In genomic region chr2:20447437-20448245, GRCh38 we compare ENCODE assay signal across 1 cellular context.
TF ChIP-seq lines count a peak whose summit lies in the region.

No MANE protein-coding gene starts in this region.

TF ChIP-seq in HepG2, 621 proteins besides CTCF, POLR2A, EP300 and RAD21 (continued from another document and continues in another):
- peak; percentile 52; the same call in 1 of the 2 replicates for TF ChIP-seq ZNF740 (CRISPR knock-in tag; IDR thresholded peaks at IDR 0.05)
- 0 out of 2 replicates have a peak, but pooled peaks have one; percentile 13 for TF ChIP-seq ATF3 (CRISPR knock-in tag; IDR thresholded peaks at IDR 0.05)
- TF ChIP-seq XBP1 (CRISPR knock-in tag; IDR thresholded peaks at IDR 0.05): no peak
- peak; percentile 28 for TF ChIP-seq CCDC6 (CRISPR knock-in tag; IDR thresholded peaks at IDR 0.05)
- TF ChIP-seq ZXDC (CRISPR knock-in tag; IDR thresholded peaks at IDR 0.05): peak; percentile 32; the same call in 1 of the 2 replicates
- TF ChIP-seq TSC22D2 (CRISPR knock-in tag; IDR thresholded peaks at IDR 0.05; ENCODE audit: borderline replicate concordance): 0 out of 2 replicates have a peak, but pooled peaks have one; percentile 46
- TF ChIP-seq ZNF781 (CRISPR knock-in tag; IDR thresholded peaks at IDR 0.05; ENCODE audit: borderline replicate concordance, not compliant biosample characterization): no peak
- peak; percentile 89 for TF ChIP-seq PAF1 (CRISPR knock-in tag; IDR thresholded peaks at IDR 0.05)
- peak; percentile 40; the same call in 1 of the 2 replicates for TF ChIP-seq ZNF263 (CRISPR knock-in tag; IDR thresholded peaks at IDR 0.05)
- 0 out of 2 replicates have a peak, but pooled peaks have one; percentile 19 for TF ChIP-seq KDM5B (CRISPR knock-in tag; IDR thresholded peaks at IDR 0.05; ENCODE audit: borderline replicate concordance)
- no peak for TF ChIP-seq ZNF296 (CRISPR knock-in tag; conservative IDR thresholded peaks at IDR 0.05)
- TF ChIP-seq ZBTB25 (CRISPR knock-in tag; IDR thresholded peaks at IDR 0.05): no peak
- peak; percentile 72 for TF ChIP-seq PHF8 (CRISPR knock-in tag; IDR thresholded peaks at IDR 0.05)
- TF ChIP-seq ZNF607 (CRISPR knock-in tag; IDR thresholded peaks at IDR 0.05; ENCODE audit: borderline replicate concordance): no peak; the same call in 1 of the 2 replicates
- TF ChIP-seq ZNF354B (CRISPR knock-in tag; IDR thresholded peaks at IDR 0.05): 0 out of 2 replicates have a peak, but pooled peaks have one; percentile 20
- TF ChIP-seq FIP1L1 (IDR thresholded peaks at IDR 0.05; ENCODE audit: borderline replicate concordance, insufficient read depth, low read depth, low read length): peak; percentile 37; the same call in 1 of the 2 replicates
- peak; percentile 59; the same call in 1 of the 2 replicates for TF ChIP-seq MTA1 (CRISPR knock-in tag; IDR thresholded peaks at IDR 0.05; ENCODE audit: borderline replicate concordance)
- TF ChIP-seq ZNF772 (CRISPR knock-in tag; IDR thresholded peaks at IDR 0.05): peak; percentile 14; the same call in 1 of the 2 replicates
- peak; percentile 69; the same call in 1 of the 2 replicates for TF ChIP-seq RXRA (CRISPR knock-in tag; IDR thresholded peaks at IDR 0.05)
- TF ChIP-seq ELF3 (CRISPR knock-in tag; IDR thresholded peaks at IDR 0.05): 0 out of 2 replicates have a peak, but pooled peaks have one; percentile 4
- TF ChIP-seq NCOA5 (CRISPR knock-in tag; IDR thresholded peaks at IDR 0.05): peak; percentile 86; the same call in 1 of the 2 replicates
- TF ChIP-seq ZNF180 (CRISPR knock-in tag; IDR thresholded peaks at IDR 0.05; ENCODE audit: borderline replicate concordance, low read depth): peak; percentile 59; the same call in 1 of the 2 replicates
- peak; percentile 35; the same call in 1 of the 2 replicates for TF ChIP-seq FUBP1 (CRISPR knock-in tag; IDR thresholded peaks at IDR 0.05; ENCODE audit: borderline replicate concordance)
- peak; percentile 95 for TF ChIP-seq HNRNPL (IDR thresholded peaks at IDR 0.05; ENCODE audit: low read depth, low read length)
- TF ChIP-seq MTF2 (CRISPR knock-in tag; IDR thresholded peaks at IDR 0.05; ENCODE audit: borderline replicate concordance): no peak; the same call in 1 of the 2 replicates
- TF ChIP-seq BCLAF1 (IDR thresholded peaks at IDR 0.05): no peak
- no peak for TF ChIP-seq MED13 (CRISPR knock-in tag; IDR thresholded peaks at IDR 0.05)
- TF ChIP-seq NFKBIZ (CRISPR knock-in tag; IDR thresholded peaks at IDR 0.05): no peak; the same call in 1 of the 2 replicates
- peak; percentile 49; the same call in 1 of the 2 replicates for TF ChIP-seq ZBTB37 (CRISPR knock-in tag; IDR thresholded peaks at IDR 0.05)
- TF ChIP-seq ZNF710 (CRISPR knock-in tag; IDR thresholded peaks at IDR 0.05; ENCODE audit: borderline replicate concordance): peak; percentile 58
- peak; percentile 76 for TF ChIP-seq ZSCAN22 (CRISPR knock-in tag; IDR thresholded peaks at IDR 0.05)
- peak; percentile 23; the same call in 1 of the 2 replicates for TF ChIP-seq HHEX (CRISPR knock-in tag; IDR thresholded peaks at IDR 0.05)
- no peak for TF ChIP-seq ZSCAN12 (CRISPR knock-in tag; IDR thresholded peaks at IDR 0.05)
- TF ChIP-seq SNAPC2 (CRISPR knock-in tag; IDR thresholded peaks at IDR 0.05): 0 out of 2 replicates have a peak, but pooled peaks have one; percentile 17
- TF ChIP-seq AGO2 (optimal IDR thresholded peaks at IDR 0.05; ENCODE audit: low read depth, low read length): peak; percentile 100
- TF ChIP-seq REST (IDR thresholded peaks at IDR 0.05; ENCODE audit: borderline replicate concordance in 1 of 2, low read depth in 1 of 2, low read length in 2 of 2): peak in 1 of 2 experiments; percentile 33; a peak in 1 of 4 replicates
- peak; percentile 97 for TF ChIP-seq SNAI1 (CRISPR knock-in tag; IDR thresholded peaks at IDR 0.05; ENCODE audit: borderline replicate concordance)
- no peak for TF ChIP-seq ZNF720 (CRISPR knock-in tag; IDR thresholded peaks at IDR 0.05)
- no peak; the same call in 1 of the 2 replicates for TF ChIP-seq ZNF768 (CRISPR knock-in tag; IDR thresholded peaks at IDR 0.05)
- TF ChIP-seq ZNF652 (CRISPR knock-in tag; IDR thresholded peaks at IDR 0.05; ENCODE audit: borderline replicate concordance, low read depth): no peak
- TF ChIP-seq SIX4 (CRISPR knock-in tag; IDR thresholded peaks at IDR 0.05): peak; percentile 10; the same call in 1 of the 2 replicates
- peak; percentile 30; the same call in 1 of the 2 replicates for TF ChIP-seq ZFYVE20 (CRISPR knock-in tag; IDR thresholded peaks at IDR 0.05; ENCODE audit: borderline replicate concordance, low read depth)
- no peak for TF ChIP-seq ZSCAN25 (CRISPR knock-in tag; IDR thresholded peaks at IDR 0.05)
- TF ChIP-seq KDM2A (CRISPR knock-in tag; IDR thresholded peaks at IDR 0.05; ENCODE audit: borderline replicate concordance, low read depth): peak; percentile 57; the same call in 1 of the 2 replicates
- peak; percentile 87; the same call in 1 of the 2 replicates for TF ChIP-seq NFIB (CRISPR knock-in tag; IDR thresholded peaks at IDR 0.05; ENCODE audit: borderline replicate concordance)
- TF ChIP-seq GATAD1 (CRISPR knock-in tag; IDR thresholded peaks at IDR 0.05): peak; percentile 22; the same call in 1 of the 2 replicates
- no peak for TF ChIP-seq ZNF335 (CRISPR knock-in tag; IDR thresholded peaks at IDR 0.05)
- no peak; the same call in 1 of the 2 replicates for TF ChIP-seq IRX3 (CRISPR knock-in tag; IDR thresholded peaks at IDR 0.05; ENCODE audit: borderline replicate concordance, low read depth)
- TF ChIP-seq ZNF737 (CRISPR knock-in tag; IDR thresholded peaks at IDR 0.05; ENCODE audit: borderline replicate concordance): peak; percentile 93
- TF ChIP-seq SMAD1 (CRISPR knock-in tag; IDR thresholded peaks at IDR 0.05; ENCODE audit: borderline replicate concordance, low read depth): peak; percentile 89; the same call in 1 of the 2 replicates
